ENCODE assay signal across 15 cellular contexts in genomic region chr1:56180806-56181205, GRCh38.
DNase-seq lines count a peak whose midpoint lies in the region; ATAC-seq, FAIRE-seq and TF ChIP-seq lines count a peak whose summit lies in the region.
"Had no signal": no experiment of that assay in that cellular context is flagged by ENCODE, and none has a peak within 500 bp of the region (broad histone marks: within the 10 kb centered on the region; RNA-seq: fewer than 3 reads in every experiment).

No MANE protein-coding gene starts in this region.

- H3K4me1 ChIP-seq in ACC112 (ENCODE audit: control insufficient read depth, insufficient read depth, low read length, unreplicated experiment) (peaks cover 15% of the 10 kb centered on the region), pancreas (no peaks in the 10 kb centered on the region)
- H3K4me1 ChIP-seq: Peyer's patch had no signal

- H3K9me3 ChIP-seq in MG63 (no peaks in the 10 kb centered on the region), pancreas (no peaks in the 10 kb centered on the region)
- H3K9me3 ChIP-seq: Peyer's patch had no signal

- H3K4me3 ChIP-seq in ACC112 (ENCODE audit: low read depth, low read length) (peak overlapping the region; percentile 75), MG63 (0 out of 2 replicates have a peak overlapping the region, but pooled peaks have one; percentile 1), fibroblast of pulmonary artery (replicated peaks; ENCODE audit: low read depth, low read length) (peak overlapping the region; percentile 6), pancreas (no peak overlapping the region)
- H3K4me3 ChIP-seq: lung, Peyer's patch had no signal

- 74 to 87% methylated on average over 3 of the region's 3 CpGs for WGBS in pancreas, 2 donors

- no peaks in the 10 kb centered on the region for H3K79me2 ChIP-seq in ACC112 (ENCODE audit: control insufficient read depth, insufficient read depth, low read length, unreplicated experiment)

- H3K27ac ChIP-seq in ACC112 (ENCODE audit: low read depth, low read length) (0 out of 2 replicates have a peak overlapping the region, but pooled peaks have one; percentile 22), pancreas (no peak overlapping the region)
- H3K27ac ChIP-seq: Peyer's patch had no signal

- H3K36me3 ChIP-seq in ACC112 (ENCODE audit: insufficient read depth, low read length): no peaks in the 10 kb centered on the region
- no peaks in the 10 kb centered on the region for H3K36me3 ChIP-seq in MG63
- H3K36me3 ChIP-seq in pancreas: no peaks in the 10 kb centered on the region
- H3K36me3 ChIP-seq: Peyer's patch had no signal

- CTCF ChIA-PET in GM10248 (lab: Yijun Ruan, JAX): no interaction called here

- POLR2A ChIA-PET in GM10248 (lab: Yijun Ruan, JAX): no interaction called here

- no peak for ATAC-seq in pancreas

- TF ChIP-seq CTCF in fibroblast of pulmonary artery (IDR thresholded peaks at IDR 0.05; ENCODE audit: low read length, missing control alignments) (no peak), pancreas (IDR thresholded peaks at IDR 0.05) (no peak), GM10248 (IDR thresholded peaks at IDR 0.05; ENCODE audit: control extremely low read depth, extremely low read depth, low read depth, missing control alignments) (no peak)

- FAIRE-seq in pancreas (lab: Jason Lieb, UNC): peak; percentile 5

- no peaks in the 10 kb centered on the region for H3K27me3 ChIP-seq in ACC112 (ENCODE audit: insufficient read depth, low read length)
- no peaks in the 10 kb centered on the region for H3K27me3 ChIP-seq in MG63
- H3K27me3 ChIP-seq in pancreas: no peaks in the 10 kb centered on the region
- H3K27me3 ChIP-seq: Peyer's patch had no signal

- intact Hi-C loops in pancreas (cut with DNase I): no loop called here

- no peak for DNase-seq in MG63
- DNase-seq in fibroblast of pulmonary artery (ENCODE audit: low read depth): peak; percentile 30
- DNase-seq in pancreas: no peak
- no peak for DNase-seq in GM10248 (ENCODE audit: extremely low spot score)
- DNase-seq in activated T-cell treated with anti-CD3 and anti-CD28 coated beads for 4 hours: no peak
- DNase-seq in cerebellum (ENCODE audit: low spot score): no peak
- DNase-seq in stimulated activated CD4-positive, alpha-beta T cell treated with anti-CD3 and anti-CD28 coated beads, Interleukin-4, amount 100 ng/mL, for 1 hour: no peak
- DNase-seq: anterior cingulate cortex; effector CD8-positive, alpha-beta T cell; hippocampal formation; NCI-H1694 treated with DMSO at 0.1 percent for 48 hours; NCI-H524; Peyer's patch had no signal

- H2AFZ ChIP-seq in ACC112 (ENCODE audit: low read length, unreplicated experiment): peak overlapping the region; percentile 99

Comparison
In these comparisons a context has a peak if more than half of its experiments do, and no peak if none do; other contexts are left out.
1. H3K4me3 ChIP-seq: peak in ACC112 (single experiment), MG63 (single experiment) and fibroblast of pulmonary artery (single experiment); none in pancreas (0 of 4).